In the genomic region with DNA sequence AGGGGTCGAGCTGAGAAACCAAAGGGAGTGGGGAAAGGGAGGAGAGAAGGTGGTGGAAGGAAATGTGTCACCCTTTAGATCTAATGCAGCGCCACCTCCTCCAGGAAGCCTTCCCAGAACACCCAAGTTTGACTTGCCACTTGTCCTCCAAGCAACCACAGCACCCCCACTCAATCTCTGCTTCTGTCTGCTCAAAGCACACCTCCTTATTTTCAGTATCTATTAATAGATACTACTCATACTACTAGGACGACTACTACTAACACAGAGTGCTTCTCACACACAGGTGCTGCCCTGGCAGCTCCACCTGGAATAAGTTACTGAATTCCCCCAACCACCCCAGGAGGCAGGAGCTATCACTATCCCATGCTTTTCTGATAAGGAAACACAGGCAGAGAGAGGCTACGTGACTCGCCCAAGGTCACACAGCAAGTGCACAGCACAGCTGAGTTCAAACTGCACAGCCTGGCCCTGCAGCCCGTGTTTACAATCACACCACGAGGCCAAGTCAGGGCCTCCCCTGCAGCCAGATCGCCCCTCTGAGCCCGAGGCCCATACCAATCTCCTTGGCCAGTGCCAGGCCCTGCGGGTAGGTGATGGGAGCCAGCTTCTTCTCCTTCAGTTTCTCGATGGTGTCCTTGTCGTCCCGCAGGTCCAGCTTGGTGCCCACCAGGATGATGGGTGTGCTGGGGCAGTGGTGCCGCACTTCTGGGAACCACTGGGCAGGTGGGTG, we compare ENCODE assay signal across 9 cellular contexts. TPM values are rescaled to one million over a fixed set of nuclear protein-coding genes. Genes with fewer than 3 reads are reported as not detected.
DNase-seq lines count a peak whose midpoint lies in the region; ATAC-seq and TF ChIP-seq lines count a peak whose summit lies in the region.
"Had no signal": no experiment of that assay in that cellular context is flagged by ENCODE, and none has a peak within 500 bp of the region (broad histone marks: within the 10 kb centered on the region; RNA-seq: fewer than 3 reads in every experiment).

No MANE protein-coding gene starts in this region.

- no peak overlapping the region for H3K9ac ChIP-seq in H9 (ENCODE audit: extremely low read depth, insufficient read length, low read length)

- no peaks in the 10 kb centered on the region for H3K79me2 ChIP-seq in H9 (ENCODE audit: insufficient read depth, low read length)

- no peak overlapping the region for H2AK5ac ChIP-seq in H9 (ENCODE audit: insufficient read length, low read length)

- peak overlapping the region; percentile 92 for H3K27ac Mint-ChIP-seq in T-helper 1 cell treated with Interleukin-12 subunit alpha and Interleukin-12 subunit beta and Interleukin-4 antibody, amounts not matched to agents 30 μg/mL and 1 μg/mL, for 36 hours
- H3K27ac Mint-ChIP-seq in H9, result no peak overlapping the region; a peak in 1 of 7 replicates

- H3K9me3 ChIP-seq in stomach (no peaks in the 10 kb centered on the region), H9 (ENCODE audit: control insufficient read depth, low read depth, low read length) (no peaks in the 10 kb centered on the region)
- H3K9me3 ChIP-seq: thoracic aorta had no signal

- peak overlapping the region in 3 of 5 donors; percentile 7 to 87 (median 82) for H3K27ac ChIP-seq in stomach
- no peak overlapping the region for H3K27ac ChIP-seq in H9 (ENCODE audit: insufficient read length, low read depth, low read length)
- H3K27ac ChIP-seq: thoracic aorta had no signal

- no peaks in the 10 kb centered on the region for H4K20me1 ChIP-seq in H9 (ENCODE audit: control insufficient read depth, insufficient read depth, insufficient read length)

- peaks cover 81% of the 10 kb centered on the region for H3K4me1 Mint-ChIP-seq in T-helper 1 cell treated with Interleukin-12 subunit alpha and Interleukin-12 subunit beta and Interleukin-4 antibody, amounts not matched to agents 30 μg/mL and 1 μg/mL, for 36 hours (ENCODE audit: low read depth)
- peaks cover 5 to 11% of the 10 kb centered on the region in 2 experiments for H3K4me1 Mint-ChIP-seq in H9

- no peak overlapping the region for H3K18ac ChIP-seq in H9 (ENCODE audit: insufficient read length, low read depth, low read length)

- no peak overlapping the region for H4K5ac ChIP-seq in H9 (ENCODE audit: insufficient read length, low read depth, low read length)

- peaks cover 0 to 12% (median 2%) of the 10 kb centered on the region in 4 donors for H3K36me3 ChIP-seq in stomach
- H3K36me3 ChIP-seq: thoracic aorta had no signal

- H3T11ph ChIP-seq in H9 (ENCODE audit: low read length), result no peak overlapping the region

- no peaks in the 10 kb centered on the region for H3K9me3 Mint-ChIP-seq in T-helper 1 cell treated with Interleukin-12 subunit alpha and Interleukin-12 subunit beta and Interleukin-4 antibody, amounts not matched to agents 30 μg/mL and 1 μg/mL, for 36 hours
- no peaks in the 10 kb centered on the region; a peak in 1 of 5 replicates for H3K9me3 Mint-ChIP-seq in H9

- peak; percentile 35 for DNase-seq in effector CD8-positive, alpha-beta T cell (lab: John Stamatoyannopoulos, UW)
- DNase-seq in stomach (no peak), T-helper 9 cell (no peak), H9 (no peak), HEK293T (ENCODE audit: extremely low spot score) (no peak), AML-193 (lab: John Stamatoyannopoulos, UW) (no peak)

- no peak overlapping the region for H2BK120ac ChIP-seq in H9 (ENCODE audit: low read depth, low read length, poor library complexity, severe bottlenecking)

- H3K23me2 ChIP-seq in H9 (ENCODE audit: insufficient read length, low read depth, low read length, poor library complexity, severe bottlenecking), result no peaks in the 10 kb centered on the region

- no peak overlapping the region for H2AFZ ChIP-seq in H9 (ENCODE audit: low read length)

- H4K91ac ChIP-seq in H9 (ENCODE audit: insufficient read length, low read depth, low read length), result no peak overlapping the region

- no peak overlapping the region for H3K23ac ChIP-seq in H9 (ENCODE audit: insufficient read length, low read depth, low read length)

- peaks cover 0 to 55% (median 0%) of the 10 kb centered on the region in 3 donors for H3K27me3 ChIP-seq in stomach
- no peaks in the 10 kb centered on the region for H3K27me3 ChIP-seq in H9 (ENCODE audit: insufficient read depth, low read length)

- POLR2A ChIA-PET in HEK293T (lab: Yijun Ruan, JAX), result no interaction called here

- peaks cover 75% of the 10 kb centered on the region for H3K36me3 Mint-ChIP-seq in T-helper 1 cell treated with Interleukin-12 subunit alpha and Interleukin-12 subunit beta and Interleukin-4 antibody, amounts not matched to agents 30 μg/mL and 1 μg/mL, for 36 hours (ENCODE audit: low read depth)
- no peaks in the 10 kb centered on the region for H3K36me3 Mint-ChIP-seq in H9 (ENCODE audit: insufficient read depth in 1 of 3, low read depth in 3 of 3)

- no peaks in the 10 kb centered on the region for H3K27me3 Mint-ChIP-seq in T-helper 1 cell treated with Interleukin-12 subunit alpha and Interleukin-12 subunit beta and Interleukin-4 antibody, amounts not matched to agents 30 μg/mL and 1 μg/mL, for 36 hours (ENCODE audit: low read depth)
- peaks cover 10% of the 10 kb centered on the region for H3K27me3 Mint-ChIP-seq in H9 (ENCODE audit: low read depth)

- no peak for TF ChIP-seq POLR2A in stomach (IDR thresholded peaks at IDR 0.05)

- intact Hi-C loops in stomach (cut with DNase I; ENCODE audit: low total_unique reads), result no loop called here

- no peak overlapping the region for H3K4ac ChIP-seq in H9 (ENCODE audit: low read depth, low read length)

- no peak overlapping the region for H3K4me3 ChIP-seq in stomach
- H3K4me3 ChIP-seq: thoracic aorta had no signal

- no peak overlapping the region for H3K4me2 ChIP-seq in H9 (ENCODE audit: insufficient read depth, insufficient read length, low read length)

- TF ChIP-seq CTCF in stomach (IDR thresholded peaks at IDR 0.05) (no peak), H9 (conservative IDR thresholded peaks at IDR 0.05) (no peak)

- CTCF ChIA-PET in HEK293T (lab: Yijun Ruan, JAX), result interaction anchor here (1.5 kb wide), 1 partner anchor 31 kb away, joined by 5 read pairs; no protein-coding TSS in a partner anchor

- no peak overlapping the region for H2BK20ac ChIP-seq in H9 (ENCODE audit: low read depth, low read length, poor library complexity, severe bottlenecking)

- 56 to 72% (median 69%) methylated on average over 13 to 14 of the region's 14 CpGs for WGBS in stomach, 5 donors
- no CpG with 5 or more reads among the region's 14 CpGs for WGBS in H9 (ENCODE audit: extremely low coverage, insufficient read length, low lambda C conversion rate)

- H3K4me3 Mint-ChIP-seq in T-helper 1 cell treated with Interleukin-12 subunit alpha and Interleukin-12 subunit beta and Interleukin-4 antibody, amounts not matched to agents 30 μg/mL and 1 μg/mL, for 36 hours, result peak overlapping the region; percentile 78
- no peak overlapping the region for H3K4me3 Mint-ChIP-seq in H9

- no peak overlapping the region for H2BK12ac ChIP-seq in H9 (ENCODE audit: insufficient read length, low read depth, low read length)

- no peak overlapping the region; the same call in 1 of the 2 replicates for H3K14ac ChIP-seq in H9 (ENCODE audit: insufficient read depth, low read length)

- no peak overlapping the region for H4K8ac ChIP-seq in H9 (replicated peaks; ENCODE audit: insufficient read length, low read depth, low read length)

- H3K4me1 ChIP-seq in stomach (peaks cover 0 to 69% (median 14%) of the 10 kb centered on the region in 4 donors), H9 (ENCODE audit: insufficient read depth, low read length) (no peaks in the 10 kb centered on the region)

- H2BK5ac ChIP-seq in H9 (ENCODE audit: insufficient read length, low read length), result no peak overlapping the region

- ATAC-seq in GM21619 (IDR thresholded peaks at IDR 0.05; ENCODE audit: unreplicated experiment), result peak; percentile 32

- H3K56ac ChIP-seq in H9 (ENCODE audit: insufficient read length, low read depth, low read length), result no peak overlapping the region

- no peak for TF ChIP-seq EP300 in stomach (IDR thresholded peaks at IDR 0.05)

- no peak overlapping the region for H2BK15ac ChIP-seq in H9 (ENCODE audit: low read depth, low read length)

- H3K79me1 ChIP-seq in H9 (ENCODE audit: insufficient read depth, low read depth, low read length, poor library complexity, severe bottlenecking), result no peaks in the 10 kb centered on the region

TF ChIP-seq in HEK293T, 16 proteins besides CTCF, POLR2A, EP300 and RAD21:
- TF ChIP-seq TARDBP (IDR thresholded peaks at IDR 0.05) (no peak), L3MBTL2 (conservative IDR thresholded peaks at IDR 0.05) (no peak), ELF4 (IDR thresholded peaks at IDR 0.05) (no peak), FOXA1 (IDR thresholded peaks at IDR 0.05) (no peak), LEF1 (IDR thresholded peaks at IDR 0.05; ENCODE audit: borderline replicate concordance) (no peak), ZNF384 (IDR thresholded peaks at IDR 0.05) (no peak), ARNT (IDR thresholded peaks at IDR 0.05) (no peak), SUZ12 (IDR thresholded peaks at IDR 0.05) (no peak), SP1 (IDR thresholded peaks at IDR 0.05) (no peak), BHLHE40 (IDR thresholded peaks at IDR 0.05; ENCODE audit: borderline replicate concordance) (no peak), FOXK2 (IDR thresholded peaks at IDR 0.05) (no peak), NFRKB (IDR thresholded peaks at IDR 0.05) (no peak)
- TF ChIP-seq, protein P1, sequence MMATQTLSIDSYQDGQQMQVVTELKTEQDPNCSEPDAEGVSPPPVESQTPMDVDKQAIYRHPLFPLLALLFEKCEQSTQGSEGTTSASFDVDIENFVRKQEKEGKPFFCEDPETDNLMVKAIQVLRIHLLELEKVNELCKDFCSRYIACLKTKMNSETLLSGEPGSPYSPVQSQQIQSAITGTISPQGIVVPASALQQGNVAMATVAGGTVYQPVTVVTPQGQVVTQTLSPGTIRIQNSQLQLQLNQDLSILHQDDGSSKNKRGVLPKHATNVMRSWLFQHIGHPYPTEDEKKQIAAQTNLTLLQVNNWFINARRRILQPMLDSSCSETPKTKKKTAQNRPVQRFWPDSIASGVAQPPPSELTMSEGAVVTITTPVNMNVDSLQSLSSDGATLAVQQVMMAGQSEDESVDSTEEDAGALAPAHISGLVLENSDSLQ (IDR thresholded peaks at IDR 0.05), result no peak

RNA-seq across cellular contexts. Expression of a gene that starts 13.2 kb away (rescaled TPM):
- total RNA-seq in stomach, result 10 to 100 TPM in 3 of 5 donors, 1 to 10 TPM in 2; 1.8 to 50.4 (median 14.2) TPM
- 10 to 100 TPM; 17.6 to 23.8 (median 22.8) TPM for polyA plus RNA-seq in stomach
- 2.5 and 2.8 TPM in 2 replicates for total RNA-seq in H9 (2021)

RNA-seq across cellular contexts. Expression of a gene that starts 18.6 kb away (rescaled TPM):
- total RNA-seq in stomach, result under 1 TPM in 1 of 5 donors, not detected in 4; 0.37 TPM
- under 1 TPM in 2 of 3 donors, not detected in 1; 0.05 to 0.12 TPM for polyA plus RNA-seq in stomach
- total RNA-seq in H9 (2021), result 0.68 and 0.72 TPM in 2 replicates
- total RNA-seq: thoracic aorta had no signal

RNA-seq across cellular contexts. Expression of a gene that starts 42.8 kb away (rescaled TPM):
- total RNA-seq in stomach, result 10 to 100 TPM in 1 of 5 donors, 1 to 10 TPM in 2, under 1 TPM in 1, not detected in 1; 0.45 to 10.4 (median 3.0) TPM
- polyA plus RNA-seq in stomach, result 1 to 10 TPM; 2.3 to 4.5 (median 4.1) TPM
- total RNA-seq in H9 (2021), result 3.8 and 5.0 TPM in 2 replicates

RNA-seq across cellular contexts. Expression of a gene that starts 51.5 kb away (rescaled TPM):
- 10 to 100 TPM in 2 of 5 donors, 1 to 10 TPM in 2, not detected in 1; 4.2 to 77.0 (median 12.5) TPM for total RNA-seq in stomach
- polyA plus RNA-seq in stomach, result 1 to 10 TPM; 1.9 to 6.0 (median 5.0) TPM
- not detected in 2 replicates for total RNA-seq in H9 (2021)
